ENCODE assay signal across 12 cellular contexts in the genomic region with DNA sequence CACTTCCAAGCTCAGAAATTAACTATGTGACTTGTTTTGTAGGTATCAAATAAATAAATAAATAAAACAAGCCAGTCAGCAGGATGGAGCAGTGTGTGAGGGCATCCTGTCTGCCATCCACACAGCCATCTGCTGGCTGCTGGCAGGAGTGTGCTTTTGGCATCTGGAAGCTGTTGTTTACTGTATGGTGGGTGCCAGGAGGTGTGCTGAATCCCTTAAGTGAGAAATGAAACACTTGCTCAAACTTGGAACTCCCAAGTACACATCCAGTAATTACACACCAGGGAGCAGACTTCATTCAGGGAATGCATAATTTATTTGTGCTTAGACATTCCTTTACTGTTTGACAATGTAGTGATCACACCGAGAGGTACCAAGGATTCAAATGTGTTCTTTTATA. TPM values are rescaled to one million over a fixed set of nuclear protein-coding genes. Genes with fewer than 3 reads are reported as not detected.
DNase-seq lines count a peak whose midpoint lies in the region; ATAC-seq and TF ChIP-seq lines count a peak whose summit lies in the region.
"Had no signal": no experiment of that assay in that cellular context is flagged by ENCODE, and none has a peak within 500 bp of the region (broad histone marks: within the 10 kb centered on the region; RNA-seq: fewer than 3 reads in every experiment).

No MANE protein-coding gene starts in this region.

- H3K79me2 ChIP-seq in PC-3 (ENCODE audit: low read length), result no peaks in the 10 kb centered on the region
- H3K79me2 ChIP-seq in hepatocyte, result no peaks in the 10 kb centered on the region

- WGBS in hepatocyte (ENCODE audit: low lambda C conversion rate, missing lambda C conversion rate), result 92% methylated on average over 1 of the region's 1 CpG

- DNase-seq in ACHN (peak; percentile 51), H4 (ENCODE audit: low spot score) (peak; percentile 93), PC-3 (peak; percentile 40), glomerular visceral epithelial cell (ENCODE audit: extremely low spot score) (peak; percentile 24), T-helper 1 cell (no peak), cerebellar nuclear complex (lab: John Stamatoyannopoulos, UW) (no peak), hepatocyte (ENCODE audit: low spot score) (no peak)
- DNase-seq in activated naive CD4-positive, alpha-beta T cell treated with anti-CD3 and anti-CD28 coated beads for 36 hours, result no peak
- DNase-seq: activated CD8-positive, alpha-beta memory T cell treated with anti-CD3 and anti-CD28 coated beads, Interleukin-2, amount 50 U/mL, for 4 hours; effector memory CD4-positive, alpha-beta T cell; naive thymus-derived CD8-positive, alpha-beta T cell; NCI-H187 had no signal

- H3K4me2 ChIP-seq in PC-3 (ENCODE audit: low read length), result no peak overlapping the region
- H3K4me2 ChIP-seq in hepatocyte, result no peak overlapping the region

- no peaks in the 10 kb centered on the region for H3F3A ChIP-seq in PC-3 (ENCODE audit: low read length, unreplicated experiment)

- no peaks in the 10 kb centered on the region for H3K27me3 Mint-ChIP-seq in activated naive CD4-positive, alpha-beta T cell treated with anti-CD3 and anti-CD28 coated beads for 36 hours (ENCODE audit: low read depth)
- H3K27me3 Mint-ChIP-seq: naive thymus-derived CD8-positive, alpha-beta T cell had no signal

- H2AFZ ChIP-seq in PC-3 (ENCODE audit: low read length) (no peak overlapping the region), hepatocyte (no peak overlapping the region)

- no peak overlapping the region for H3K4me3 Mint-ChIP-seq in activated naive CD4-positive, alpha-beta T cell treated with anti-CD3 and anti-CD28 coated beads for 36 hours
- H3K4me3 Mint-ChIP-seq: naive thymus-derived CD8-positive, alpha-beta T cell had no signal

- H4K20me1 ChIP-seq in PC-3 (ENCODE audit: low read length), result no peaks in the 10 kb centered on the region
- H4K20me1 ChIP-seq in hepatocyte (ENCODE audit: insufficient read depth, poor library complexity, severe bottlenecking), result no peaks in the 10 kb centered on the region

- H3K9ac ChIP-seq in PC-3 (ENCODE audit: low read length), result no peak overlapping the region

- H3K27ac ChIP-seq in PC-3 (ENCODE audit: low read length) (no peak overlapping the region), hepatocyte (no peak overlapping the region)

- in situ Hi-C loops in ACHN (cut with HindIII; ENCODE audit: low pct_ligation_motif_present, low pct_unique_long_range_greater_than_20kb, low sequenced_read_pairs), result no loop called here

- no TSS peak for BruUV-seq in PC-3 (replicated peaks; lab: Mats Ljungman, UMichigan)

- no peaks in the 10 kb centered on the region for H3K9me2 ChIP-seq in PC-3 (replicated peaks; ENCODE audit: low read length)
- H3K9me2 ChIP-seq in hepatocyte (replicated peaks; ENCODE audit: insufficient read depth), result no peaks in the 10 kb centered on the region

- no peak overlapping the region for H3K27ac Mint-ChIP-seq in activated naive CD4-positive, alpha-beta T cell treated with anti-CD3 and anti-CD28 coated beads for 36 hours
- H3K27ac Mint-ChIP-seq: naive thymus-derived CD8-positive, alpha-beta T cell had no signal

- no peaks in the 10 kb centered on the region for H3K4me1 Mint-ChIP-seq in activated naive CD4-positive, alpha-beta T cell treated with anti-CD3 and anti-CD28 coated beads for 36 hours (ENCODE audit: low read depth)
- H3K4me1 Mint-ChIP-seq: naive thymus-derived CD8-positive, alpha-beta T cell had no signal

- no peaks in the 10 kb centered on the region; the same call in 1 of the 2 replicates for H3K4me1 ChIP-seq in PC-3 (ENCODE audit: insufficient read depth, low read length)
- H3K4me1 ChIP-seq in hepatocyte (ENCODE audit: insufficient read depth), result no peaks in the 10 kb centered on the region

- intact Hi-C loops in PC-3 (cut with micrococcal nuclease), result no loop called here
- intact Hi-C loops in activated naive CD4-positive, alpha-beta T cell treated with anti-CD3 and anti-CD28 coated beads for 36 hours (cut with micrococcal nuclease), result no loop called here

- CTCF ChIA-PET in PC-3 (lab: Charles Lee), result interaction anchor here (0.6 to 1.1 kb wide), 2 partner anchors 117 to 527 kb away, joined by 3 read pairs; no protein-coding TSS in a partner anchor
- CTCF ChIA-PET in activated naive CD4-positive, alpha-beta T cell treated with anti-CD3 and anti-CD28 coated beads for 36 hours (lab: Charles Lee), result interaction anchor here (0.6 to 1.5 kb wide), 4 partner anchors 9 to 193 kb away, joined by 3 to 4 read pairs (median 3); no protein-coding TSS in a partner anchor

- H3K9me3 ChIP-seq in PC-3 (ENCODE audit: low read length), result no peaks in the 10 kb centered on the region
- H3K9me3 ChIP-seq in hepatocyte (ENCODE audit: low read depth), result no peaks in the 10 kb centered on the region

- TF ChIP-seq CTCF in PC-3 (conservative IDR thresholded peaks at IDR 0.05; ENCODE audit: low read depth, low read length) (peak; percentile 53), hepatocyte (IDR thresholded peaks at IDR 0.05; ENCODE audit: poor library complexity) (no peak)

- H3K27me3 ChIP-seq in PC-3 (ENCODE audit: low read length) (no peaks in the 10 kb centered on the region), hepatocyte (no peaks in the 10 kb centered on the region)

- H3K36me3 Mint-ChIP-seq in activated naive CD4-positive, alpha-beta T cell treated with anti-CD3 and anti-CD28 coated beads for 36 hours (ENCODE audit: low read depth), result no peaks in the 10 kb centered on the region
- H3K36me3 Mint-ChIP-seq: naive thymus-derived CD8-positive, alpha-beta T cell had no signal

- H3K36me3 ChIP-seq in PC-3 (ENCODE audit: low read depth, low read length), result no peaks in the 10 kb centered on the region
- H3K36me3 ChIP-seq in hepatocyte (replicated peaks; ENCODE audit: insufficient read depth, low read depth), result no peaks in the 10 kb centered on the region

- POLR2A ChIA-PET in PC-3 (lab: Charles Lee; ENCODE audit: unreplicated experiment), result no interaction called here

- H3K9me3 Mint-ChIP-seq in activated naive CD4-positive, alpha-beta T cell treated with anti-CD3 and anti-CD28 coated beads for 36 hours, result no peaks in the 10 kb centered on the region
- H3K9me3 Mint-ChIP-seq: naive thymus-derived CD8-positive, alpha-beta T cell had no signal

- H3K4me3 ChIP-seq in PC-3 (ENCODE audit: low read length), result no peak overlapping the region
- no peak overlapping the region for H3K4me3 ChIP-seq in hepatocyte

- peak; percentile 92 for ATAC-seq in PC-3

RNA-seq across cellular contexts. Expression of gene TAX1BP1, which starts 16.9 kb away (rescaled TPM):
- 131 and 164 TPM in 2 replicates for total RNA-seq in H4 (2014; rRNA removed; shearing (Covaris generic))
- total RNA-seq in PC-3 (2014; rRNA removed), result 49.5 and 58.5 TPM in 2 replicates
- total RNA-seq in activated naive CD4-positive, alpha-beta T cell treated with anti-CD3 and anti-CD28 coated beads for 36 hours, result 10 to 100 TPM; 84.1 to 87.9 TPM
- total RNA-seq in hepatocyte, result 110 and 122 TPM in 2 replicates
- 83.5 and 104 TPM in 2 replicates for polyA plus RNA-seq in hepatocyte

Comparison
In these comparisons a context has a peak if more than half of its experiments do, and no peak if none do; other contexts are left out.
1. DNase-seq: peak in ACHN (single experiment), H4 (single experiment), PC-3 (single experiment) and glomerular visceral epithelial cell (single experiment); none in activated naive CD4-positive, alpha-beta T cell treated with anti-CD3 and anti-CD28 coated beads for 36 hours (single experiment), T-helper 1 cell (0 of 5), cerebellar nuclear complex (0 of 2) and hepatocyte (single experiment).